In genomic region chr14:24093901-24094838, GRCh38 we compare ENCODE assay signal across 8 cellular contexts. TPM values are rescaled to one million over a fixed set of nuclear protein-coding genes. Genes with fewer than 3 reads are reported as not detected.
DNase-seq lines count a peak whose midpoint lies in the region; ATAC-seq and TF ChIP-seq lines count a peak whose summit lies in the region.

Gene PCK2 (plus strand): TSS chr14:24094311. CDS start chr14:24094406, 95 bp downstream.

- H3K36me3 ChIP-seq in GM06990 (ENCODE audit: control insufficient read depth, insufficient read depth, low read length) (peaks cover 16% of the 10 kb centered on the region), vagina (no peaks in the 10 kb centered on the region)

- H3K4me3 ChIP-seq in GM06990 (replicated peaks; ENCODE audit: low read depth, low read length) = peak within 1 kb of the TSS; percentile 72
- peak within 1 kb of the TSS; percentile 95 to 96 for H3K4me3 ChIP-seq in vagina

- peak in 1 of 2 donors; percentile 51 for TF ChIP-seq POLR2A in vagina (IDR thresholded peaks at IDR 0.05)

- no peaks in the 10 kb centered on the region for H3K9me3 ChIP-seq in vagina

- H3K4me1 ChIP-seq in vagina = peaks cover 23% of the 10 kb centered on the region

- H3K27me3 ChIP-seq in GM06990 (replicated peaks; ENCODE audit: control insufficient read depth, insufficient read depth, low read length) = no peaks in the 10 kb centered on the region
- H3K27me3 ChIP-seq in vagina = no peaks in the 10 kb centered on the region

- TF ChIP-seq CTCF in GM06990 (IDR thresholded peaks at IDR 0.05; ENCODE audit: insufficient read depth, low read length, poor library complexity, severe bottlenecking) = no peak
- peak in 1 of 3 experiments; percentile 5 for TF ChIP-seq CTCF in vagina (IDR thresholded peaks at IDR 0.05)

- intact Hi-C loops in left ventricle myocardium superior (cut with micrococcal nuclease) (no loop called here), vagina (cut with DNase I) (loop anchor here (5.0 kb wide), 1 partner anchor 82 kb away; no protein-coding TSS in a partner anchor)

- peak; percentile 49 for ATAC-seq in HG02678 (IDR thresholded peaks at IDR 0.05; ENCODE audit: unreplicated experiment)
- peak; percentile 93 for ATAC-seq in left ventricle myocardium superior

- DNase-seq in GM06990 (ENCODE audit: extremely low read depth, insufficient read length) = peak; percentile 89
- DNase-seq in NCI-H1417 treated with DMSO at 0.1 percent for 48 hours (lab: John Stamatoyannopoulos, UW) = peak; percentile 71
- DNase-seq in T-helper 1 cell = peak; percentile 58 to 98 (median 64)
- peak; percentile 72 for DNase-seq in amniotic epithelial cell (ENCODE audit: low read depth)
- peak; percentile 93 for DNase-seq in left ventricle myocardium superior
- DNase-seq in pulmonary artery endothelial cell (ENCODE audit: low read depth, low spot score) = peak; percentile 32
- peak in 1 of 2 donors; percentile 96 for DNase-seq in vagina (ENCODE audit: extremely low spot score in 2 of 2)

- H3K27ac ChIP-seq in vagina = peak within 1 kb of the TSS; percentile 93

RNA-seq across cellular contexts. Expression of gene PCK2, which starts in this region (rescaled TPM):
- total RNA-seq in left ventricle myocardium superior (3.0 TPM), pulmonary artery endothelial cell (9.8 and 18.5 TPM in 2 replicates), vagina (18.7 TPM)
